Comparison of ENCODE assay signal across 8 cellular contexts in the genomic region with DNA sequence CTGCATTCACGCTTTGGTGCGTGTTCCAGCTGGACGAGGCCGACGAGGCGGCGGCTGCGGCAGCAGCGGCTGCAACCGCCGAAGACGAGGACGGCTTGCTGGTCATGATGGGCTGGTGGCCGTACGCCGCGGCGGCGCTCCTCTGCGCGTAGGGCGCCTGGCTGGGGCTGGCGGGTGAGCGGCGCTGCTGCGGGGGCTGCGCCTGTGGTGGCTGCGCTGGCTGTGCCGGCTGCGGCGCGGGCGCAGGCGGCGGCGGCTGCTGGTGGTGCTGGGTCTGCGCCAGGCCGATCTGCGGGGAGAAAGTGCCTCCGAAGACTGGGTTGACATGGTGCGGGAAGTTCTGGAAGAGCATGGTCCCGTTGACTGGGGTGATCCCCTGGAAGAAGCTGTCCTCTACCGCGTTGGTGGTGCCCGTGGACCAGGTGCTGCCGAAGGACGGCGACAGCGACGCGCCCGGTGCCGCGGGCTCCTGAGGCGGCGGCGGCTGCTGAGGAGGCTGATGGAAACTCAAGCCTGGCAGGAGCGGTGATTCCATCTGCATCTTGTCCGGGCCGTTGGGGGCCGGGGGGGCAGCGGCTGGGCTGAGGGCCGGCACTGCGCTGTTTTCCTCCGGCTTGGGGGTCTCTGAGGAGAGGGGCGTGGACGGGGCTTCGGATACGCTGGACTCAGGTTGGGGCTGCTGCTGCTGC. TPM values are rescaled to one million over a fixed set of nuclear protein-coding genes. Genes with fewer than 3 reads are reported as not detected.
A peak's percentile ranks its signal among the peaks of the same experiment; 100 is the strongest.
DNase-seq lines count a peak whose midpoint lies in the region; ATAC-seq and TF ChIP-seq lines count a peak whose summit lies in the region.

No MANE protein-coding gene starts in this region.

- intact Hi-C loops in mucosa of descending colon (cut with DNase I, micrococcal nuclease), result loop anchor here in 1 of 2 donors (5.0 kb wide), 1 partner anchor 53 kb away; a partner anchor contains a TSS

- TF ChIP-seq CTCF in mucosa of descending colon (IDR thresholded peaks at IDR 0.05), result no peak

- H3K4me1 ChIP-seq in mucosa of descending colon (ENCODE audit: low read depth), result peaks cover 20% of the 10 kb centered on the region

- H3K27ac ChIP-seq in epithelial cell of prostate, result peak overlapping the region; percentile 80

- DNase-seq in AG08396 (ENCODE audit: low spot score) (peak; percentile 74), Kasumi-1 (lab: John Stamatoyannopoulos, UW) (peak; percentile 29 to 31), epithelial cell of prostate (ENCODE audit: low read depth, low spot score) (no peak), mucosa of descending colon (peak; percentile 40 to 69 (median 66)), GF-D8 (lab: John Stamatoyannopoulos, UW) (no peak)
- peak; percentile 46 for DNase-seq in activated CD8-positive, alpha-beta memory T cell treated with anti-CD3 and anti-CD28 coated beads, Interleukin-2, amount 50 U/mL, for 4 hours
- peak; percentile 49 for DNase-seq in stimulated activated naive CD8-positive, alpha-beta T cell treated with anti-CD3 and anti-CD28 coated beads, Interleukin-15, Interleukin-2, amounts not matched to agents 100 U/mL and 50 U/mL, for 24 hours

- H3K36me3 ChIP-seq in mucosa of descending colon (ENCODE audit: low read depth), result no peaks in the 10 kb centered on the region

- peak overlapping the region; percentile 41 for H3K4me3 ChIP-seq in mucosa of descending colon

- no peaks in the 10 kb centered on the region for H3K9me3 ChIP-seq in mucosa of descending colon

- peak; percentile 20 for ATAC-seq in GM19438 (IDR thresholded peaks at IDR 0.05; ENCODE audit: low read depth, unreplicated experiment)
- peak; percentile 59 for ATAC-seq in mucosa of descending colon
- ATAC-seq in stimulated activated naive CD8-positive, alpha-beta T cell treated with anti-CD3 and anti-CD28 coated beads, Interleukin-15, Interleukin-2, amounts not matched to agents 100 U/mL and 50 U/mL, for 24 hours, result peak; percentile 75

RNA-seq across cellular contexts. Expression of a gene that starts 51.1 kb away (rescaled TPM):
- 10 to 100 TPM in 1 of 3 donors, 1 to 10 TPM in 2; 7.4 to 11.0 (median 8.2) TPM for total RNA-seq in mucosa of descending colon

RNA-seq across cellular contexts. Expression of a gene that starts 51.2 kb away (rescaled TPM):
- 10 to 100 TPM; 30.5 to 37.2 (median 33.3) TPM for total RNA-seq in mucosa of descending colon

Comparison
In these comparisons a context has a peak if more than half of its experiments do, and no peak if none do; other contexts are left out.
1. DNase-seq: peak in AG08396 (single experiment), Kasumi-1 (2 of 2), activated CD8-positive, alpha-beta memory T cell treated with anti-CD3 and anti-CD28 coated beads, Interleukin-2, amount 50 U/mL, for 4 hours (single experiment), mucosa of descending colon (3 of 3) and stimulated activated naive CD8-positive, alpha-beta T cell treated with anti-CD3 and anti-CD28 coated beads, Interleukin-15, Interleukin-2, amounts not matched to agents 100 U/mL and 50 U/mL, for 24 hours (single experiment); none in epithelial cell of prostate (single experiment) and GF-D8 (single experiment).
2. ATAC-seq: peak in every context shown above with its lines; median percentile 75 in stimulated activated naive CD8-positive, alpha-beta T cell treated with anti-CD3 and anti-CD28 coated beads, Interleukin-15, Interleukin-2, amounts not matched to agents 100 U/mL and 50 U/mL, for 24 hours; 59 in mucosa of descending colon; 20 in GM19438.